ENCODE assay signal across 8 cellular contexts in the genomic region with DNA sequence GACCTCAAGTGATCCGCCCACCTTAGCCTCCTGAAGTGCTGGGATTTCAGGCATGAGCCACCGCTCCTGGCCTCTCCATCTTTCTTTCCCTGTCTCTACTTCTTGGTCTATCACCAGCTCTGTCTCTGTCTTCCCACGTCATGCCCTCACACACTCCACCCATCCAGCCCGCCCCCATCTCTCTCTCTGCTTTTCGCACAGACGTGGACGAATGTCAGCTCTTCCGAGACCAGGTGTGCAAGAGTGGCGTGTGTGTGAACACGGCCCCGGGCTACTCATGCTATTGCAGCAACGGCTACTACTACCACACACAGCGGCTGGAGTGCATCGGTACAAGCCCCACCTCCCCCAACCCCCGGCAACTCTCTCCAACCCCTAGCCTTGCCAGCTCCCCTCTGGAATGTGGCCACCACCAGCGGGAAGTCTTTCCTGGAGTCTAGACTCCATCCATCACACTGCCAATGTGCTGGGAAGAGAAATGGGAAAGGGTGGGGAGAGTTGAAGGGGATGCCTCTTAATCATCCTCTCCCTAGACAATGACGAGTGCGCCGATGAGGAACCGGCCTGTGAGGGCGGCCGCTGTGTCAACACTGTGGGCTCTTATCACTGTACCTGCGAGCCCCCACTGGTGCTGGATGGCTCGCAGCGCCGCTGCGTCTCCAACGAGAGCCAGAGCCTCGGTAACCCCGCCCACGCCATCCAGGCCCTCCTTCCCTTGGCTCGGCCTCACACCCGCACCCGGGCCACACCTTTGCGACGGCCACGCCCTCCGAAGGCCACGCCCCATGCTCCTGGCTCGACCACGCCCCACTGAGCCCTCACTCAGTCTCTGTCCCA. TPM values are rescaled to one million over a fixed set of nuclear protein-coding genes. Genes with fewer than 3 reads are reported as not detected.
DNase-seq lines count a peak whose midpoint lies in the region; ATAC-seq lines count a peak whose summit lies in the region.

No MANE protein-coding gene starts in this region.

- peaks cover 18% of the 10 kb centered on the region for H3K36me3 Mint-ChIP-seq in activated CD8-positive, alpha-beta T cell treated with anti-CD3 and anti-CD28 coated beads, Interleukin-2, amount 10 ng/mL, durations not matched to agents 7 days and 5 days (ENCODE audit: low read depth)

- no peaks in the 10 kb centered on the region for H3K27me3 Mint-ChIP-seq in activated CD8-positive, alpha-beta T cell treated with anti-CD3 and anti-CD28 coated beads, Interleukin-2, amount 10 ng/mL, durations not matched to agents 7 days and 5 days (ENCODE audit: low read depth)

- CTCF ChIA-PET in activated CD8-positive, alpha-beta T cell treated with anti-CD3 and anti-CD28 coated beads, Interleukin-2, amount 10 ng/mL, durations not matched to agents 7 days and 5 days (lab: Charles Lee): interaction anchor here (1.4 to 3.2 kb wide), 2 partner anchors 11 to 92 kb away, joined by 3 to 22 read pairs; no protein-coding TSS in a partner anchor

- no peaks in the 10 kb centered on the region for H3K9me3 Mint-ChIP-seq in activated CD8-positive, alpha-beta T cell treated with anti-CD3 and anti-CD28 coated beads, Interleukin-2, amount 10 ng/mL, durations not matched to agents 7 days and 5 days (ENCODE audit: insufficient read depth)

- POLR2A ChIA-PET in activated CD8-positive, alpha-beta T cell treated with anti-CD3 and anti-CD28 coated beads, Interleukin-2, amount 10 ng/mL, durations not matched to agents 7 days and 5 days (lab: Charles Lee): interaction anchor here (0.6 kb wide), 1 partner anchor 175 kb away, joined by 3 read pairs; a partner anchor contains a TSS

- ATAC-seq in activated CD8-positive, alpha-beta T cell treated with anti-CD3 and anti-CD28 coated beads, Interleukin-2, amount 10 ng/mL, durations not matched to agents 7 days and 5 days: peak; percentile 35
- no peak for ATAC-seq in HG02884 (IDR thresholded peaks at IDR 0.05; ENCODE audit: unreplicated experiment)

- peaks cover 16% of the 10 kb centered on the region for H3K4me1 Mint-ChIP-seq in activated CD8-positive, alpha-beta T cell treated with anti-CD3 and anti-CD28 coated beads, Interleukin-2, amount 10 ng/mL, durations not matched to agents 7 days and 5 days (ENCODE audit: low read depth)

- H3K4me3 Mint-ChIP-seq in activated CD8-positive, alpha-beta T cell treated with anti-CD3 and anti-CD28 coated beads, Interleukin-2, amount 10 ng/mL, durations not matched to agents 7 days and 5 days: no peak overlapping the region

- H3K27ac Mint-ChIP-seq in activated CD8-positive, alpha-beta T cell treated with anti-CD3 and anti-CD28 coated beads, Interleukin-2, amount 10 ng/mL, durations not matched to agents 7 days and 5 days: no peak overlapping the region

- DNase-seq in Daoy (ENCODE audit: low read depth): peak; percentile 100
- peak; percentile 94 to 97 for DNase-seq in NCI-H187 (lab: John Stamatoyannopoulos, UW)
- DNase-seq in activated CD8-positive, alpha-beta T cell treated with anti-CD3 and anti-CD28 coated beads, Interleukin-2, amount 10 ng/mL, durations not matched to agents 7 days and 5 days: no peak
- DNase-seq in kidney tubule cell (ENCODE audit: low spot score): peak; percentile 33
- no peak for DNase-seq in NCI-H1694 (lab: John Stamatoyannopoulos, UW)
- DNase-seq in central memory CD4-positive, alpha-beta T cell: no peak
- DNase-seq in stimulated activated CD4-positive, alpha-beta T cell treated with anti-CD3 and anti-CD28 coated beads, Interleukin-4, amount 100 ng/mL, for 24 hours: no peak

RNA-seq across cellular contexts. Expression of a gene that starts 22.5 kb away (rescaled TPM):
- total RNA-seq in Daoy (2014; rRNA removed; shearing (Covaris generic)): 16.4 and 26.0 TPM in 2 replicates
- 10 to 100 TPM; 54.3 to 54.7 TPM for total RNA-seq in activated CD8-positive, alpha-beta T cell treated with anti-CD3 and anti-CD28 coated beads, Interleukin-2, amount 10 ng/mL, durations not matched to agents 7 days and 5 days

RNA-seq across cellular contexts. Expression of a gene that starts 46.9 kb away (rescaled TPM):
- 40.6 and 134 TPM in 2 replicates for total RNA-seq in Daoy (2014; rRNA removed; shearing (Covaris generic))
- total RNA-seq in activated CD8-positive, alpha-beta T cell treated with anti-CD3 and anti-CD28 coated beads, Interleukin-2, amount 10 ng/mL, durations not matched to agents 7 days and 5 days: 100 to 1,000 TPM; 116 to 124 TPM

Comparison
In these comparisons a context has a peak if more than half of its experiments do, and no peak if none do; other contexts are left out.
1. DNase-seq: peak in Daoy (single experiment), NCI-H187 (2 of 2) and kidney tubule cell (single experiment); none in activated CD8-positive, alpha-beta T cell treated with anti-CD3 and anti-CD28 coated beads, Interleukin-2, amount 10 ng/mL, durations not matched to agents 7 days and 5 days (single experiment), NCI-H1694 (single experiment), central memory CD4-positive, alpha-beta T cell (single experiment) and stimulated activated CD4-positive, alpha-beta T cell treated with anti-CD3 and anti-CD28 coated beads, Interleukin-4, amount 100 ng/mL, for 24 hours (single experiment).